8 cellular contexts compared by ENCODE assay signal in the genomic region with DNA sequence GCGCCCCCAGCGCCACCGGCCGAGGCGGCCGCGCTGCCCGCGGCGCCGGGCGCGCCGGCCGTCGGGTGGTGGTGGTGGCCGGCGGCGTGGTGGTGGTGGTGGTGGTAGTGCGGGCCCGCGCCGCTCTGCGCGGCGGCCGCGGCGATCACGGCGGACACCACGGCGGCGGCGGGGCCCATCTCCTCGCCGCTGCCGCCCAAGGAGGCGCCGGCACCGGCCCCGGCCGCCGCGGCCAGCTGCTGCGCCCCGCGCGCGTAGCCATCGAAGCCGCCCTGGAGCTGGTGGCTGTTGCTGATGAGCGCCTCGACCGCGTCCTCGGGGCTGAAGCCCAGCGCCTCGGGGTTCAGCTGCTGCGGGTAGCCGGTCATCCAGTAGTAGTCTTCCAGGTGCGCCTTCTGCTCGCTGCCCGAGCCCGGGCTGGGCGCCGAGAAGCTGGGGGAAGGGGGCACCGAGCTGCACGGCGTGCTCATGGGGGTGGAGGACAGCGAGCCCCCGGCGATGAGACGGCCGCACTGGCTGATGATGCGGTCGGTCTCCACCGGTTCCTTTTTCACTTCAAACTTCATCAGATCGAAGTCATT. TPM values are rescaled to one million over a fixed set of nuclear protein-coding genes. Genes with fewer than 3 reads are reported as not detected.
DNase-seq lines count a peak whose midpoint lies in the region; ATAC-seq and TF ChIP-seq lines count a peak whose summit lies in the region.

No MANE protein-coding gene starts in this region.

- ATAC-seq in activated naive CD8-positive, alpha-beta T cell treated with anti-CD3 and anti-CD28 coated beads, Interleukin-2, amount 10 ng/mL, durations not matched to agents 7 days and 5 days (ENCODE audit: low read depth) = no peak
- ATAC-seq in gastrocnemius medialis (peak in 1 of 2 donors; percentile 4), HG03139 (IDR thresholded peaks at IDR 0.05; ENCODE audit: unreplicated experiment) (no peak)

- peaks cover 18% of the 10 kb centered on the region for H3K4me1 Mint-ChIP-seq in activated naive CD8-positive, alpha-beta T cell treated with anti-CD3 and anti-CD28 coated beads, Interleukin-2, amount 10 ng/mL, durations not matched to agents 7 days and 5 days

- H3K9me3 ChIP-seq in gastrocnemius medialis = no peaks in the 10 kb centered on the region

- H3K27me3 Mint-ChIP-seq in activated naive CD8-positive, alpha-beta T cell treated with anti-CD3 and anti-CD28 coated beads, Interleukin-2, amount 10 ng/mL, durations not matched to agents 7 days and 5 days = peaks cover 73% of the 10 kb centered on the region

- no peaks in the 10 kb centered on the region for H3K9me3 Mint-ChIP-seq in activated naive CD8-positive, alpha-beta T cell treated with anti-CD3 and anti-CD28 coated beads, Interleukin-2, amount 10 ng/mL, durations not matched to agents 7 days and 5 days

- peak overlapping the region; percentile 74 to 89 (median 86) for H3K4me3 ChIP-seq in gastrocnemius medialis

- H3K27ac Mint-ChIP-seq in activated naive CD8-positive, alpha-beta T cell treated with anti-CD3 and anti-CD28 coated beads, Interleukin-2, amount 10 ng/mL, durations not matched to agents 7 days and 5 days = no peak overlapping the region

- H3K36me3 ChIP-seq in gastrocnemius medialis = no peaks in the 10 kb centered on the region

- H3K4me1 ChIP-seq in gastrocnemius medialis = peaks cover 22 to 26% of the 10 kb centered on the region in 2 donors

- POLR2A ChIA-PET in activated naive CD8-positive, alpha-beta T cell treated with anti-CD3 and anti-CD28 coated beads, Interleukin-2, amount 10 ng/mL, durations not matched to agents 7 days and 5 days (lab: Charles Lee) = no interaction called here

- peak overlapping the region; percentile 70 for H3K4me3 Mint-ChIP-seq in activated naive CD8-positive, alpha-beta T cell treated with anti-CD3 and anti-CD28 coated beads, Interleukin-2, amount 10 ng/mL, durations not matched to agents 7 days and 5 days

- H3K27ac ChIP-seq in gastrocnemius medialis = peak overlapping the region; percentile 92 to 98 (median 98)

- no peaks in the 10 kb centered on the region for H3K27me3 ChIP-seq in gastrocnemius medialis

- H3K36me3 Mint-ChIP-seq in activated naive CD8-positive, alpha-beta T cell treated with anti-CD3 and anti-CD28 coated beads, Interleukin-2, amount 10 ng/mL, durations not matched to agents 7 days and 5 days = no peaks in the 10 kb centered on the region

- TF ChIP-seq CTCF in gastrocnemius medialis (IDR thresholded peaks at IDR 0.05 in 4 of 5, conservative IDR thresholded peaks at IDR 0.05 in 1 of 5) = no peak

- TF ChIP-seq POLR2A in gastrocnemius medialis (IDR thresholded peaks at IDR 0.05) = no peak

- in situ Hi-C loops in gastrocnemius medialis (cut with MboI; ENCODE audit: low sequenced_read_pairs in 4 of 4) = loop anchor here in 2 of 4 donors (10.0 kb wide), 2 partner anchors 65 to 235 kb away; no protein-coding TSS in a partner anchor

- intact Hi-C loops in gastrocnemius medialis (cut with DNase I; ENCODE audit: low total_unique reads) = no loop called here

- peak; percentile 37 for DNase-seq in activated naive CD4-positive, alpha-beta T cell treated with Interleukin-2 at 50 U/mL for 16 hours
- no peak for DNase-seq in activated naive CD4-positive, alpha-beta T cell (lab: John Stamatoyannopoulos, UW)
- peak; percentile 48 for DNase-seq in activated naive CD8-positive, alpha-beta T cell treated with anti-CD3 and anti-CD28 coated beads, Interleukin-2, amount 10 ng/mL, durations not matched to agents 7 days and 5 days
- DNase-seq in hepatic stellate cell (ENCODE audit: low spot score) = peak; percentile 54
- DNase-seq in gastrocnemius medialis = peak in 1 of 2 donors; percentile 40
- no peak for DNase-seq in LoVo (ENCODE audit: low spot score)
- DNase-seq in middle frontal gyrus (ENCODE audit: extremely low spot score, low spot score) = no peak

RNA-seq across cellular contexts. Expression of a gene that starts 1.2 kb away (rescaled TPM):
- 1 to 10 TPM; 7.6 to 8.8 TPM for total RNA-seq in activated naive CD8-positive, alpha-beta T cell treated with anti-CD3 and anti-CD28 coated beads, Interleukin-2, amount 10 ng/mL, durations not matched to agents 7 days and 5 days
- 10 to 100 TPM; 10.9 to 46.7 (median 32.5) TPM for total RNA-seq in gastrocnemius medialis

Comparison
In these comparisons a context has a peak if more than half of its experiments do, and no peak if none do; other contexts are left out.
1. DNase-seq: peak in activated naive CD4-positive, alpha-beta T cell treated with Interleukin-2 at 50 U/mL for 16 hours (single experiment), activated naive CD8-positive, alpha-beta T cell treated with anti-CD3 and anti-CD28 coated beads, Interleukin-2, amount 10 ng/mL, durations not matched to agents 7 days and 5 days (single experiment) and hepatic stellate cell (single experiment); none in activated naive CD4-positive, alpha-beta T cell (0 of 4), LoVo (single experiment) and middle frontal gyrus (single experiment).